ENCODE assay signal across 13 cellular contexts in genomic region chr4:184793735-184794355, GRCh38.
"Had no signal": no experiment of that assay in that cellular context is flagged by ENCODE, and none has a peak within 500 bp of the region (broad histone marks: within the 10 kb centered on the region; RNA-seq: fewer than 3 reads in every experiment).

No MANE protein-coding gene starts in this region.

- H3K4me1 ChIP-seq: adrenal gland had no signal

- H3K9me3 Mint-ChIP-seq: activated naive CD4-positive, alpha-beta T cell treated with anti-CD3 and anti-CD28 coated beads, Interleukin-2, amount 10 ng/mL, durations not matched to agents 7 days and 5 days; memory B cell; stimulated activated naive CD8-positive, alpha-beta T cell treated with anti-CD3 and anti-CD28 coated beads, Interleukin-15, amount 100 ng/mL, for 72 hours; T-helper 1 cell treated with Interleukin-12 subunit alpha and Interleukin-12 subunit beta and Interleukin-4 antibody, amounts not matched to agents 30 μg/mL and 1 μg/mL, for 36 hours had no signal

- H3K36me3 Mint-ChIP-seq: activated CD8-positive, alpha-beta memory T cell treated with anti-CD3 and anti-CD28 coated beads, Interleukin-2, amount 10 ng/mL, durations not matched to agents 7 days and 5 days had no signal

- H3K27me3 ChIP-seq: adrenal gland, spleen, upper lobe of right lung had no signal

- H3K4me3 Mint-ChIP-seq: activated CD8-positive, alpha-beta memory T cell treated with anti-CD3 and anti-CD28 coated beads, Interleukin-2, amount 10 ng/mL, durations not matched to agents 7 days and 5 days; activated naive CD4-positive, alpha-beta T cell treated with anti-CD3 and anti-CD28 coated beads, Interleukin-2, amount 10 ng/mL, durations not matched to agents 7 days and 5 days; memory B cell; nephron progenitor cell; T-helper 1 cell treated with Interleukin-12 subunit alpha and Interleukin-12 subunit beta and Interleukin-4 antibody, amounts not matched to agents 30 μg/mL and 1 μg/mL, for 36 hours had no signal

- H3K27ac ChIP-seq: upper lobe of right lung, WERI-Rb-1 had no signal

- H3K36me3 ChIP-seq: thoracic aorta had no signal

- DNase-seq: activated CD8-positive, alpha-beta memory T cell treated with anti-CD3 and anti-CD28 coated beads, Interleukin-2, amount 10 ng/mL, durations not matched to agents 7 days and 5 days; activated naive CD4-positive, alpha-beta T cell treated with anti-CD3 and anti-CD28 coated beads, Interleukin-2, amount 10 ng/mL, durations not matched to agents 7 days and 5 days; adrenal gland; left ventricle myocardium superior; nephron progenitor cell; upper lobe of right lung; WERI-Rb-1 had no signal

- H3K27ac Mint-ChIP-seq: activated CD8-positive, alpha-beta memory T cell treated with anti-CD3 and anti-CD28 coated beads, Interleukin-2, amount 10 ng/mL, durations not matched to agents 7 days and 5 days; activated naive CD4-positive, alpha-beta T cell treated with anti-CD3 and anti-CD28 coated beads, Interleukin-2, amount 10 ng/mL, durations not matched to agents 7 days and 5 days; memory B cell; nephron progenitor cell; progenitor cell of endocrine pancreas; stimulated activated naive CD8-positive, alpha-beta T cell treated with anti-CD3 and anti-CD28 coated beads, Interleukin-15, amount 100 ng/mL, for 72 hours; T-helper 1 cell treated with Interleukin-12 subunit alpha and Interleukin-12 subunit beta and Interleukin-4 antibody, amounts not matched to agents 30 μg/mL and 1 μg/mL, for 36 hours had no signal

- H3K27me3 Mint-ChIP-seq: activated CD8-positive, alpha-beta memory T cell treated with anti-CD3 and anti-CD28 coated beads, Interleukin-2, amount 10 ng/mL, durations not matched to agents 7 days and 5 days; memory B cell had no signal

- H3K4me3 ChIP-seq: adrenal gland, spleen, thoracic aorta, upper lobe of right lung had no signal

- H3K4me1 Mint-ChIP-seq: nephron progenitor cell had no signal

- H3K9me3 ChIP-seq: adrenal gland, spleen, thoracic aorta, upper lobe of right lung had no signal
